In genomic region chr10:61279400-61279799, GRCh38 we compare ENCODE assay signal across 16 cellular contexts.
DNase-seq lines count a peak whose midpoint lies in the region; ATAC-seq, FAIRE-seq and TF ChIP-seq lines count a peak whose summit lies in the region.
"Had no signal": no experiment of that assay in that cellular context is flagged by ENCODE, and none has a peak within 500 bp of the region (broad histone marks: within the 10 kb centered on the region; RNA-seq: fewer than 3 reads in every experiment).

No MANE protein-coding gene starts in this region.

- no peak overlapping the region for H2AFZ ChIP-seq in GM12878 (ENCODE audit: control insufficient read depth, low read depth, low read length)

- ATAC-seq in GM19025 (IDR thresholded peaks at IDR 0.05; ENCODE audit: low read depth, unreplicated experiment) = peak; percentile 92
- peak; percentile 79 for ATAC-seq in GM21619 (IDR thresholded peaks at IDR 0.05; ENCODE audit: unreplicated experiment)
- ATAC-seq in HG03108 (IDR thresholded peaks at IDR 0.05; ENCODE audit: unreplicated experiment) = peak; percentile 64
- peak; percentile 81 for ATAC-seq in GM12878
- ATAC-seq in T-cell (replicated peaks in 1 of 4) = no peak
- ATAC-seq: left lobe of liver; stimulated activated naive CD8-positive, alpha-beta T cell treated with anti-CD3 and anti-CD28 coated beads, Interleukin-15, Interleukin-2, amounts not matched to agents 100 U/mL and 50 U/mL, for 24 hours had no signal

- no peaks in the 10 kb centered on the region for H3K9me3 Mint-ChIP-seq in T-cell
- H3K9me3 Mint-ChIP-seq: activated CD4-positive, alpha-beta T cell treated with anti-CD3 and anti-CD28 coated beads, Interleukin-2, amount 10 ng/mL, durations not matched to agents 24 days and 14 days; activated naive CD8-positive, alpha-beta T cell treated with anti-CD3 and anti-CD28 coated beads for 36 hours had no signal

- no peak for TF ChIP-seq RAD21 in GM12878 (IDR thresholded peaks at IDR 0.05; ENCODE audit: insufficient read depth, low read depth, low read length)

- intact Hi-C loops in GM12878 (cut with micrococcal nuclease; ENCODE audit: unreplicated experiment) = no loop called here

- no peak for DNase-seq in GM12878 (ENCODE audit: low read depth, low spot score)
- DNase-seq in NCI-H2171 (lab: John Stamatoyannopoulos, UW) = no peak
- DNase-seq in T-cell = no peak
- no peak for DNase-seq in RPMI8226
- DNase-seq: activated CD4-positive, alpha-beta T cell treated with anti-CD3 and anti-CD28 coated beads, Interleukin-2, amount 10 ng/mL, durations not matched to agents 24 days and 14 days; activated naive CD8-positive, alpha-beta T cell treated with anti-CD3 and anti-CD28 coated beads for 36 hours; BE2C; stimulated activated naive CD8-positive, alpha-beta T cell treated with anti-CD3 and anti-CD28 coated beads, Interleukin-15, Interleukin-2, amounts not matched to agents 100 U/mL and 50 U/mL, for 24 hours had no signal

- no peaks in the 10 kb centered on the region for H3K4me1 ChIP-seq in GM12878 (ENCODE audit: control insufficient read depth, insufficient read depth, low read length)
- H3K4me1 ChIP-seq: BE2C had no signal

- no peaks in the 10 kb centered on the region for H3K79me2 ChIP-seq in GM12878 (ENCODE audit: control insufficient read depth, insufficient read depth, low read length)

- H3K27ac ChIP-seq in GM12878 (ENCODE audit: control insufficient read depth, insufficient read depth) = no peak overlapping the region
- H3K27ac ChIP-seq: KMS-11, SJSA1 had no signal

- no TSS peak for BruUV-seq in GM12878 (replicated peaks; lab: Mats Ljungman, UMichigan)

- CTCF ChIA-PET in GM12878 (lab: Yijun Ruan, JAX) = interaction anchor here (1.5 kb wide), 1 partner anchor 89 kb away, joined by 5 read pairs; no protein-coding TSS in a partner anchor
- CTCF ChIA-PET in T-cell (lab: Charles Lee) = no interaction called here

- 20% methylated on average over 7 of the region's 7 CpGs for WGBS in GM12878 (ENCODE audit: insufficient coverage, insufficient replicate concordance, low lambda C conversion rate, missing lambda C conversion rate)

- POLR2A ChIA-PET in GM12878 (lab: Charles Lee) = no interaction called here
- POLR2A ChIA-PET in T-cell (lab: Charles Lee) = no interaction called here

- H3K27me3 ChIP-seq in GM12878 (replicated peaks in 1 of 2; ENCODE audit: control insufficient read depth in 2 of 2, insufficient read depth in 2 of 2, low read length in 1 of 2) = no peaks in the 10 kb centered on the region
- H3K27me3 ChIP-seq: BE2C, SJSA1 had no signal

- H3K9ac ChIP-seq in GM12878 (ENCODE audit: control insufficient read depth, insufficient read depth, low read length) = no peak overlapping the region
- H3K9ac ChIP-seq: KMS-11 had no signal

- no peak overlapping the region for H3K4me3 Mint-ChIP-seq in T-cell
- H3K4me3 Mint-ChIP-seq: activated CD4-positive, alpha-beta T cell treated with anti-CD3 and anti-CD28 coated beads, Interleukin-2, amount 10 ng/mL, durations not matched to agents 24 days and 14 days; activated naive CD8-positive, alpha-beta T cell treated with anti-CD3 and anti-CD28 coated beads for 36 hours had no signal

- no peak overlapping the region for H3K27ac Mint-ChIP-seq in T-cell
- H3K27ac Mint-ChIP-seq: activated CD4-positive, alpha-beta T cell treated with anti-CD3 and anti-CD28 coated beads, Interleukin-2, amount 10 ng/mL, durations not matched to agents 24 days and 14 days; activated naive CD8-positive, alpha-beta T cell treated with anti-CD3 and anti-CD28 coated beads for 36 hours; progenitor cell of endocrine pancreas had no signal

- TF ChIP-seq EP300 in GM12878 (IDR thresholded peaks at IDR 0.05; ENCODE audit: borderline replicate concordance in 1 of 2, control insufficient read depth in 1 of 2, low read depth in 2 of 2, low read length in 2 of 2) = no peak

- FAIRE-seq in GM12878 (lab: Jason Lieb, UNC) = no peak
- FAIRE-seq: bronchial epithelial cell had no signal

- no peak for TF ChIP-seq CTCF in GM12878 (IDR thresholded peaks at IDR 0.05 in 2 of 3, conservative IDR thresholded peaks at IDR 0.05 in 1 of 3; ENCODE audit: control insufficient read depth in 2 of 3, extremely low read depth in 1 of 3, insufficient read depth in 1 of 3, low read depth in 3 of 3, low read length in 3 of 3)

- no peak for TF ChIP-seq POLR2A in GM12878 (IDR thresholded peaks at IDR 0.05; ENCODE audit: low read depth, low read length)

- peaks cover 4 to 10% (median 7%) of the 10 kb centered on the region in 3 donors for H3K4me1 Mint-ChIP-seq in T-cell

- no peaks in the 10 kb centered on the region for H3K36me3 ChIP-seq in GM12878 (ENCODE audit: control insufficient read depth in 2 of 2, insufficient read depth in 2 of 2, low read length in 1 of 2)
- H3K36me3 ChIP-seq: BE2C, SJSA1 had no signal

- no peak overlapping the region for H3K4me2 ChIP-seq in GM12878 (ENCODE audit: control insufficient read depth, insufficient read depth)
- H3K4me2 ChIP-seq: KMS-11 had no signal

- in situ Hi-C loops in GM12878 (cut with MboI) = no loop called here

- SMC1A ChIA-PET in GM12878 (lab: Charles Lee; ENCODE audit: uncharacterized antibody, unreplicated experiment) = no interaction called here

- H3K36me3 Mint-ChIP-seq in T-cell = no peaks in the 10 kb centered on the region
- H3K36me3 Mint-ChIP-seq: activated naive CD8-positive, alpha-beta T cell treated with anti-CD3 and anti-CD28 coated beads for 36 hours had no signal

- peaks cover 3 to 4% of the 10 kb centered on the region in 2 donors for H3K27me3 Mint-ChIP-seq in T-cell
- H3K27me3 Mint-ChIP-seq: activated naive CD8-positive, alpha-beta T cell treated with anti-CD3 and anti-CD28 coated beads for 36 hours had no signal

- H3K4me3 ChIP-seq in GM12878 = no peak overlapping the region
- H3K4me3 ChIP-seq: SJSA1 had no signal

- RAD21 ChIA-PET in GM12878 (lab: Charles Lee; ENCODE audit: unreplicated experiment) = no interaction called here

- no peaks in the 10 kb centered on the region for H3K9me3 ChIP-seq in GM12878 (replicated peaks; ENCODE audit: control insufficient read depth, insufficient read depth, low read length)
- H3K9me3 ChIP-seq: BE2C, SJSA1 had no signal

- H4K20me1 ChIP-seq in GM12878 (ENCODE audit: control insufficient read depth, insufficient read depth) = no peaks in the 10 kb centered on the region

TF ChIP-seq in GM12878, 131 proteins besides CTCF, POLR2A, EP300 and RAD21:
- TF ChIP-seq RB1 (IDR thresholded peaks at IDR 0.05; ENCODE audit: borderline replicate concordance) (no peak), MTA2 (IDR thresholded peaks at IDR 0.05; ENCODE audit: low read depth) (0 out of 2 replicates have a peak, but pooled peaks have one; percentile 35)

Comparison
In these comparisons a context has a peak if more than half of its experiments do, and no peak if none do; other contexts are left out.
1. ATAC-seq: peak in GM19025 (single experiment), GM21619 (single experiment), HG03108 (single experiment) and GM12878 (single experiment); none in T-cell (0 of 4).